In genomic region chr7:148664319-148664718, GRCh38 we compare ENCODE assay signal across 1 cellular context.
TF ChIP-seq lines count a peak whose summit lies in the region.

No MANE protein-coding gene starts in this region.

TF ChIP-seq in H1, 55 proteins besides CTCF, POLR2A, EP300 and RAD21:
- no peak for TF ChIP-seq TAF1 (IDR thresholded peaks at IDR 0.05; ENCODE audit: low read depth, low read length)
- no peak for TF ChIP-seq KDM1A (IDR thresholded peaks at IDR 0.05; ENCODE audit: borderline replicate concordance, low read length)
- no peak for TF ChIP-seq RXRA (IDR thresholded peaks at IDR 0.05; ENCODE audit: insufficient read depth, low read depth, low read length)
- TF ChIP-seq SP4 (IDR thresholded peaks at IDR 0.05; ENCODE audit: low read length) = no peak
- TF ChIP-seq SUZ12 (IDR thresholded peaks at IDR 0.05; ENCODE audit: low read length) = no peak
- TF ChIP-seq PHF8 (conservative IDR thresholded peaks at IDR 0.05; ENCODE audit: low read depth, low read length) = no peak
- TF ChIP-seq CBX5 (IDR thresholded peaks at IDR 0.05; ENCODE audit: low read depth, low read length) = no peak
TF ChIP-seq in H1: peak in this region for 0.
